Comparison of ENCODE assay signal across 17 cellular contexts in the genomic region with DNA sequence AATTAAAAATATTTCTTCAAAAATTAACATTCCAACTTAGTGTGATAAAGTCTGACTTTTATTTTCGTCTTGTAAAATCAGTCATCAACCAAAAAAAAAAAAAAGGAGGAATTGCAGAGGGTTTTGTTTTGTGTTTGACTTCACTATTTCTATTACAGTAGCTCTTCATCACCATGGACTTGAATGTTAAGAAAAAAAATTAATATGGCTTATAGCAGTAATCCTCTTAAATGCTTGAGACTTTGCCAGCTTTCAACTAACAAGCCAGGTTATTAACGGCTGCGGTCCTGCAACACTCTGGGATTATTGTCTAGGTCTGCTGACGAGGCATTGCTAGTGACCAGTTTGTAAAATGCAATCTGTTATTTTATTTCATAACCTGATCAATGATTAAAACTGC.
A peak's percentile ranks its signal among the peaks of the same experiment; 100 is the strongest.
DNase-seq lines count a peak whose midpoint lies in the region; ATAC-seq and TF ChIP-seq lines count a peak whose summit lies in the region.
"Had no signal": no experiment of that assay in that cellular context is flagged by ENCODE, and none has a peak within 500 bp of the region (broad histone marks: within the 10 kb centered on the region; RNA-seq: fewer than 3 reads in every experiment).

No MANE protein-coding gene starts in this region.

- DNase-seq in BE2C (no peak), D341Med (ENCODE audit: low spot score) (peak; percentile 59), NCI-H1092 treated with DMSO at 0.1 percent for 48 hours (lab: John Stamatoyannopoulos, UW) (peak; percentile 32), NCI-H82 (lab: John Stamatoyannopoulos, UW) (peak; percentile 98), right lobe of liver (no peak), heart right ventricle (no peak)
- DNase-seq: ACHN; Caco-2; CD4-positive, alpha-beta T cell; GM23248; HFFc6; KBM-7 had no signal

- 14% methylated on average over 2 of the region's 4 CpGs for WGBS in right lobe of liver (ENCODE audit: insufficient coverage, low coverage, low lambda C conversion rate, missing lambda C conversion rate)
- WGBS in heart right ventricle, 2 donors = 64 to 67% methylated on average over 4 of the region's 4 CpGs

- TF ChIP-seq POLR2A in right lobe of liver (IDR thresholded peaks at IDR 0.05) = no peak

- no peaks in the 10 kb centered on the region for H3K9me3 ChIP-seq in BE2C
- no peaks in the 10 kb centered on the region for H3K9me3 ChIP-seq in right lobe of liver
- H3K9me3 ChIP-seq in heart right ventricle = no peaks in the 10 kb centered on the region
- H3K9me3 ChIP-seq: Caco-2 had no signal

- H3K27ac ChIP-seq in right lobe of liver = no peak overlapping the region
- no peak overlapping the region for H3K27ac ChIP-seq in heart right ventricle
- H3K27ac ChIP-seq: C4-2B, GM23248 had no signal

- no peak for TF ChIP-seq CTCF in BE2C (IDR thresholded peaks at IDR 0.05; ENCODE audit: low read depth, low read length)
- no peak for TF ChIP-seq CTCF in right lobe of liver (IDR thresholded peaks at IDR 0.05)
- no peak for TF ChIP-seq CTCF in heart right ventricle (IDR thresholded peaks at IDR 0.05)

- H3K27me3 ChIP-seq in BE2C (no peaks in the 10 kb centered on the region), right lobe of liver (no peaks in the 10 kb centered on the region), heart right ventricle (no peaks in the 10 kb centered on the region)

- ATAC-seq in right lobe of liver = no peak
- no peak for ATAC-seq in HG03378 (IDR thresholded peaks at IDR 0.05; ENCODE audit: unreplicated experiment)
- ATAC-seq in heart right ventricle = no peak
- ATAC-seq in HG02571 (IDR thresholded peaks at IDR 0.05; ENCODE audit: unreplicated experiment) = no peak
- ATAC-seq: HCT116, HepG2 had no signal

- intact Hi-C loops in right lobe of liver (cut with DNase I) (no loop called here), heart right ventricle (cut with DNase I) (no loop called here)

- peaks cover 14% of the 10 kb centered on the region for H3K4me1 ChIP-seq in BE2C
- no peaks in the 10 kb centered on the region for H3K4me1 ChIP-seq in right lobe of liver
- H3K4me1 ChIP-seq in heart right ventricle = no peaks in the 10 kb centered on the region
- H3K4me1 ChIP-seq: Caco-2 had no signal

- H3K36me3 ChIP-seq in BE2C = no peaks in the 10 kb centered on the region
- no peaks in the 10 kb centered on the region for H3K36me3 ChIP-seq in right lobe of liver
- no peaks in the 10 kb centered on the region for H3K36me3 ChIP-seq in heart right ventricle

- H3K4me3 ChIP-seq in BE2C (ENCODE audit: low read depth, low read length) (0 out of 2 replicates have a peak overlapping the region, but pooled peaks have one; percentile 12), right lobe of liver (no peak overlapping the region), heart right ventricle (no peak overlapping the region)
- H3K4me3 ChIP-seq: GM23248 had no signal

Comparison
In these comparisons a context has a peak if more than half of its experiments do, and no peak if none do; other contexts are left out.
1. DNase-seq: peak in D341Med (single experiment), NCI-H1092 treated with DMSO at 0.1 percent for 48 hours (single experiment) and NCI-H82 (single experiment); none in BE2C (single experiment), right lobe of liver (0 of 3) and heart right ventricle (0 of 2).